14 cellular contexts compared by ENCODE assay signal in the genomic region with DNA sequence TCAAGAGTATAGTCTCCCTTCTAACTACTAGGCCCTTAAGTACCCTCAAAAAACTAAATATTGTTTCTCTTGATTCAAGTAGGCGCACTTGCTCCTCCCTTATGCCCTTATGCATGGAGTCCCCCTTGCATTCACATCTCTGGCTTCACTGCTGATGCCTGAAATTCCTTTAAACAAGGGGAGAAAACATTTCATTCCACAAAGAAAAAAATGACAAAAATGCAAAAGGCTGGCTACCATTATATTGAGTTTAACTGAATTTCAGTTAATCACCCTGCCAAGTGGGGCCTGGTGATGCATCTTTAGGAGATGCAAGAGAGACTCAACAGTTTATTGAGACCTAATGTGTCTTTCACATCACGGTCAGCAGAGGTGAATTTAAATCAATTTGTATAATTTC. TPM values are rescaled to one million over a fixed set of nuclear protein-coding genes. Genes with fewer than 3 reads are reported as not detected.
DNase-seq lines count a peak whose midpoint lies in the region; ATAC-seq and TF ChIP-seq lines count a peak whose summit lies in the region.
"Had no signal": no experiment of that assay in that cellular context is flagged by ENCODE, and none has a peak within 500 bp of the region (broad histone marks: within the 10 kb centered on the region; RNA-seq: fewer than 3 reads in every experiment).

No MANE protein-coding gene starts in this region.

- peaks cover 93% of the 10 kb centered on the region for H3F3A ChIP-seq in neural progenitor cell (ENCODE audit: low read depth)

- H3K9me3 ChIP-seq in neural progenitor cell (ENCODE audit: low read depth), result no peaks in the 10 kb centered on the region
- H3K9me3 ChIP-seq: testis had no signal

- peak overlapping the region; percentile 80 for H3K27ac ChIP-seq in neural progenitor cell
- H3K27ac ChIP-seq: brain microvascular endothelial cell, testis had no signal

- no peaks in the 10 kb centered on the region for H3K4me1 ChIP-seq in neural progenitor cell
- H3K4me1 ChIP-seq: testis had no signal

- no peaks in the 10 kb centered on the region for H3K27me3 Mint-ChIP-seq in activated CD4-positive, alpha-beta T cell treated with anti-CD3 and anti-CD28 coated beads, Interleukin-2, amount 10 ng/mL, durations not matched to agents 7 days and 5 days
- H3K27me3 Mint-ChIP-seq in HFFc6 (ENCODE audit: insufficient read depth) (peaks cover 5% of the 10 kb centered on the region; the same call in 1 of the 2 replicates), neural progenitor cell (ENCODE audit: insufficient read depth, low read depth) (peaks cover 2% of the 10 kb centered on the region)

- H4K20me1 ChIP-seq in neural progenitor cell (ENCODE audit: low read depth), result no peaks in the 10 kb centered on the region

- peak overlapping the region; percentile 54 for H3K27ac Mint-ChIP-seq in activated CD4-positive, alpha-beta T cell treated with anti-CD3 and anti-CD28 coated beads, Interleukin-2, amount 10 ng/mL, durations not matched to agents 7 days and 5 days
- peak overlapping the region; percentile 75 for H3K27ac Mint-ChIP-seq in HFFc6
- H3K27ac Mint-ChIP-seq in neural progenitor cell, result no peak overlapping the region

- CTCF ChIA-PET in activated CD4-positive, alpha-beta T cell treated with anti-CD3 and anti-CD28 coated beads, Interleukin-2, amount 10 ng/mL, durations not matched to agents 7 days and 5 days (lab: Charles Lee), result interaction anchor here (0.6 kb wide), 1 partner anchor 453 kb away, joined by 3 read pairs; no protein-coding TSS in a partner anchor

- no peak overlapping the region for H3K4me2 ChIP-seq in neural progenitor cell

- no peak overlapping the region for H3K4me3 ChIP-seq in astrocyte of the cerebellum (ENCODE audit: low read depth, low read length)
- H3K4me3 ChIP-seq in neural progenitor cell, result no peak overlapping the region
- H3K4me3 ChIP-seq: testis had no signal

- no peak overlapping the region for H2AFZ ChIP-seq in neural progenitor cell (replicated peaks)

- no peak overlapping the region for H3K4me3 Mint-ChIP-seq in activated CD4-positive, alpha-beta T cell treated with anti-CD3 and anti-CD28 coated beads, Interleukin-2, amount 10 ng/mL, durations not matched to agents 7 days and 5 days
- H3K4me3 Mint-ChIP-seq in HFFc6 (peak overlapping the region; percentile 50; the same call in 1 of the 2 replicates), neural progenitor cell (no peak overlapping the region)

- no peaks in the 10 kb centered on the region for H3K9me3 Mint-ChIP-seq in activated CD4-positive, alpha-beta T cell treated with anti-CD3 and anti-CD28 coated beads, Interleukin-2, amount 10 ng/mL, durations not matched to agents 7 days and 5 days
- H3K9me3 Mint-ChIP-seq in HFFc6 (no peaks in the 10 kb centered on the region), neural progenitor cell (no peaks in the 10 kb centered on the region)

- H3K36me3 Mint-ChIP-seq in activated CD4-positive, alpha-beta T cell treated with anti-CD3 and anti-CD28 coated beads, Interleukin-2, amount 10 ng/mL, durations not matched to agents 7 days and 5 days (ENCODE audit: low read depth), result peaks cover 62% of the 10 kb centered on the region
- H3K36me3 Mint-ChIP-seq in HFFc6 (ENCODE audit: low read depth) (peaks cover 39% of the 10 kb centered on the region), neural progenitor cell (peaks cover 34% of the 10 kb centered on the region)

- H3K27me3 ChIP-seq in neural progenitor cell, result no peaks in the 10 kb centered on the region
- H3K27me3 ChIP-seq: brain microvascular endothelial cell, testis had no signal

- no peak for TF ChIP-seq CTCF in HFFc6 (IDR thresholded peaks at IDR 0.05)
- TF ChIP-seq CTCF in astrocyte of the cerebellum (IDR thresholded peaks at IDR 0.05; ENCODE audit: low read depth, low read length, missing control alignments), result no peak
- TF ChIP-seq CTCF in neural progenitor cell (IDR thresholded peaks at IDR 0.05), result no peak

- no peaks in the 10 kb centered on the region for H3K79me2 ChIP-seq in neural progenitor cell (ENCODE audit: low read depth)

- no peak for ATAC-seq in GM18870 (IDR thresholded peaks at IDR 0.05; ENCODE audit: unreplicated experiment)

- H3K36me3 ChIP-seq in neural progenitor cell, result peaks cover 18% of the 10 kb centered on the region

- H3K4me1 Mint-ChIP-seq in activated CD4-positive, alpha-beta T cell treated with anti-CD3 and anti-CD28 coated beads, Interleukin-2, amount 10 ng/mL, durations not matched to agents 7 days and 5 days, result peaks cover 8% of the 10 kb centered on the region
- H3K4me1 Mint-ChIP-seq in HFFc6 (ENCODE audit: low read depth) (peaks cover 23% of the 10 kb centered on the region), neural progenitor cell (no peaks in the 10 kb centered on the region)

- in situ Hi-C loops in astrocyte of the cerebellum (cut with HindIII; ENCODE audit: low sequenced_read_pairs), result no loop called here

- no peak for DNase-seq in activated CD4-positive, alpha-beta T cell treated with anti-CD3 and anti-CD28 coated beads, Interleukin-2, amount 10 ng/mL, durations not matched to agents 7 days and 5 days
- no peak for DNase-seq in activated CD4-positive, alpha-beta T cell treated with anti-CD3 and anti-CD28 coated beads, Interleukin-2, amount 50 U/mL, for 1 hour
- DNase-seq in HFFc6, result peak; percentile 31
- peak; percentile 11 for DNase-seq in astrocyte of the cerebellum (ENCODE audit: low read depth)
- DNase-seq in neural progenitor cell (ENCODE audit: low spot score), result no peak
- DNase-seq in KG1 (lab: John Stamatoyannopoulos, UW), result no peak
- no peak for DNase-seq in NK-92 treated with Interleukin-12 subunit alpha and Interleukin-12 subunit beta, amount 100 ng/mL, for 24 hours (lab: John Stamatoyannopoulos, UW)
- DNase-seq: activated CD8-positive, alpha-beta memory T cell treated with anti-CD3 and anti-CD28 coated beads, Interleukin-2, amount 50 U/mL, for 48 hours; brain microvascular endothelial cell; NCI-H2171 treated with DMSO at 0.1 percent for 48 hours; SHP77; stimulated activated CD4-positive, alpha-beta T cell treated with anti-CD3 and anti-CD28 coated beads, Interleukin-12 subunit alpha, Interleukin-12 subunit beta, amount 100 ng/mL, for 4 hours; testis had no signal

- POLR2A ChIA-PET in activated CD4-positive, alpha-beta T cell treated with anti-CD3 and anti-CD28 coated beads, Interleukin-2, amount 10 ng/mL, durations not matched to agents 7 days and 5 days (lab: Charles Lee), result no interaction called here

- no peak overlapping the region for H3K9ac ChIP-seq in neural progenitor cell

RNA-seq across cellular contexts. Expression of a gene that starts 35.6 kb away (rescaled TPM):
- total RNA-seq in activated CD4-positive, alpha-beta T cell treated with anti-CD3 and anti-CD28 coated beads, Interleukin-2, amount 10 ng/mL, durations not matched to agents 7 days and 5 days, result 10 to 100 TPM; 68.6 to 68.8 TPM
- 10 to 100 TPM; 11.6 to 13.4 (median 12.1) TPM for total RNA-seq in HFFc6 (2021; fragmentation: NEBNext Ultra II Directional; extraction: Animal tissue kit (Norgen Biotek cat#: 25700))
- total RNA-seq in neural progenitor cell (ENCODE audit: low replicate concordance), result 27.0 and 43.8 TPM in 2 replicates

RNA-seq across cellular contexts. Expression of a gene that starts 42.8 kb away (rescaled TPM):
- total RNA-seq in activated CD4-positive, alpha-beta T cell treated with anti-CD3 and anti-CD28 coated beads, Interleukin-2, amount 10 ng/mL, durations not matched to agents 7 days and 5 days, result 10 to 100 TPM; 27.1 to 33.2 TPM
- 1 to 10 TPM; 2.2 to 4.7 (median 4.0) TPM for total RNA-seq in HFFc6 (2021; fragmentation: NEBNext Ultra II Directional; extraction: Animal tissue kit (Norgen Biotek cat#: 25700))
- 27.3 and 36.2 TPM in 2 replicates for total RNA-seq in neural progenitor cell (ENCODE audit: low replicate concordance)

Comparison
In these comparisons a context has a peak if more than half of its experiments do, and no peak if none do; other contexts are left out.
1. DNase-seq: peak in HFFc6 (single experiment) and astrocyte of the cerebellum (single experiment); none in activated CD4-positive, alpha-beta T cell treated with anti-CD3 and anti-CD28 coated beads, Interleukin-2, amount 10 ng/mL, durations not matched to agents 7 days and 5 days (single experiment), activated CD4-positive, alpha-beta T cell treated with anti-CD3 and anti-CD28 coated beads, Interleukin-2, amount 50 U/mL, for 1 hour (single experiment), neural progenitor cell (single experiment), KG1 (single experiment) and NK-92 treated with Interleukin-12 subunit alpha and Interleukin-12 subunit beta, amount 100 ng/mL, for 24 hours (single experiment).